Comparison of ENCODE assay signal across 17 cellular contexts in the genomic region with DNA sequence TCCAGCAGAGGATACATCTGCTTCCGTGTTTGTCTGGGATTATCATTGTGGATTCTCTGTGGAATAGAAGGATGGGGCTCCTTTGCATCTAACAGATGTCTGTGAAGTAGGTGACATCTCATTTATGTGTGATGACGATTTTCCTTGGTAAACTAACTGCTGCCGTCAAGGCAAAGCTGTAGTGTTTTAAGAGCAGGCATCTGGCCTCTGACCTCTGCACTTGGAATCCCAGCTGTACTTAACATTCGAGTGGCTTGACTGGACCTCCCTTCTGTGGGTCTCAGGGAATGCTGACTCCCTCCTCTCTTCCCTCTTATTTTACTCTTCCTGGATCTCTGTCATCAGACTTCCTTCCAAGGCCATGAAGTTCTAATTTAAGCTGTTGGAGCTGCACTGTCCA. TPM values are rescaled to one million over a fixed set of nuclear protein-coding genes. Genes with fewer than 3 reads are reported as not detected.
DNase-seq lines count a peak whose midpoint lies in the region; ATAC-seq and TF ChIP-seq lines count a peak whose summit lies in the region.
"Had no signal": no experiment of that assay in that cellular context is flagged by ENCODE, and none has a peak within 500 bp of the region (broad histone marks: within the 10 kb centered on the region; RNA-seq: fewer than 3 reads in every experiment).

No MANE protein-coding gene starts in this region.

- H3K27ac ChIP-seq in endodermal cell (ENCODE audit: low read depth, low read length) = no peak overlapping the region
- H3K27ac ChIP-seq: 22Rv1, A549, BLaER1 had no signal

- no peaks in the 10 kb centered on the region for H3K4me1 Mint-ChIP-seq in activated naive CD8-positive, alpha-beta T cell treated with anti-CD3 and anti-CD28 coated beads, Interleukin-2, amount 10 ng/mL, durations not matched to agents 7 days and 5 days
- H3K4me1 Mint-ChIP-seq in activated naive CD8-positive, alpha-beta T cell treated with anti-CD3 and anti-CD28 coated beads, Interleukin-2, amount 50 U/mL, for 24 hours = no peaks in the 10 kb centered on the region
- H3K4me1 Mint-ChIP-seq in endodermal cell = no peaks in the 10 kb centered on the region
- H3K4me1 Mint-ChIP-seq: CD14-positive monocyte; CD4-positive, alpha-beta memory T cell; IgD-negative memory B cell had no signal

- H3K27me3 Mint-ChIP-seq in activated naive CD8-positive, alpha-beta T cell treated with anti-CD3 and anti-CD28 coated beads, Interleukin-2, amount 10 ng/mL, durations not matched to agents 7 days and 5 days = no peaks in the 10 kb centered on the region
- peaks cover 6% of the 10 kb centered on the region for H3K27me3 Mint-ChIP-seq in activated naive CD8-positive, alpha-beta T cell treated with anti-CD3 and anti-CD28 coated beads, Interleukin-2, amount 50 U/mL, for 24 hours
- H3K27me3 Mint-ChIP-seq in endodermal cell (ENCODE audit: insufficient read depth) = peaks cover 5% of the 10 kb centered on the region

- TF ChIP-seq CTCF in endodermal cell (conservative IDR thresholded peaks at IDR 0.05) = no peak

- H3K27ac Mint-ChIP-seq in activated naive CD8-positive, alpha-beta T cell treated with anti-CD3 and anti-CD28 coated beads, Interleukin-2, amount 10 ng/mL, durations not matched to agents 7 days and 5 days = peak overlapping the region; percentile 16
- H3K27ac Mint-ChIP-seq in activated naive CD8-positive, alpha-beta T cell treated with anti-CD3 and anti-CD28 coated beads, Interleukin-2, amount 50 U/mL, for 24 hours = no peak overlapping the region
- no peak overlapping the region for H3K27ac Mint-ChIP-seq in endodermal cell
- H3K27ac Mint-ChIP-seq: CD14-positive monocyte; CD4-positive, alpha-beta memory T cell; H9; IgD-negative memory B cell had no signal

- H3K27me3 ChIP-seq in endodermal cell (ENCODE audit: control insufficient read depth, insufficient read depth, low read length, poor library complexity, severe bottlenecking) = no peaks in the 10 kb centered on the region
- H3K27me3 ChIP-seq: BLaER1 had no signal

- no peaks in the 10 kb centered on the region for H3K4me1 ChIP-seq in endodermal cell (ENCODE audit: control insufficient read depth, insufficient read depth, low read length)
- H3K4me1 ChIP-seq: A549, BLaER1 had no signal

- DNase-seq in activated naive CD8-positive, alpha-beta T cell treated with anti-CD3 and anti-CD28 coated beads, Interleukin-2, amount 10 ng/mL, durations not matched to agents 7 days and 5 days = no peak
- no peak for DNase-seq in activated naive CD8-positive, alpha-beta T cell treated with anti-CD3 and anti-CD28 coated beads, Interleukin-2, amount 50 U/mL, for 24 hours
- peak; percentile 7 for DNase-seq in endodermal cell
- DNase-seq in left kidney (ENCODE audit: low read depth, low spot score) = peak; percentile 76
- DNase-seq in kidney glomerular epithelial cell (lab: John Stamatoyannopoulos, UW) = no peak
- no peak for DNase-seq in DMS153 (lab: John Stamatoyannopoulos, UW)
- DNase-seq in NCI-H2196 (lab: John Stamatoyannopoulos, UW; ENCODE audit: unreplicated experiment) = no peak
- DNase-seq: Calu3; CD4-positive, alpha-beta memory T cell; DMS 273 treated with DMSO at 0.1 percent for 48 hours; H9 had no signal

- no peaks in the 10 kb centered on the region for H3K9me3 ChIP-seq in endodermal cell (ENCODE audit: control insufficient read depth, low read length)
- H3K9me3 ChIP-seq: A549, BLaER1 had no signal

- H3K36me3 ChIP-seq in endodermal cell (ENCODE audit: control insufficient read depth, insufficient read depth, low read length) = no peaks in the 10 kb centered on the region
- H3K36me3 ChIP-seq: BLaER1 had no signal

- 85 to 89% methylated on average over 4 of the region's 4 CpGs for WGBS in endodermal cell (ENCODE audit: insufficient coverage in 1 of 2, insufficient read length in 1 of 2), 2 experiments

- ATAC-seq in activated naive CD8-positive, alpha-beta T cell treated with anti-CD3 and anti-CD28 coated beads, Interleukin-2, amount 10 ng/mL, durations not matched to agents 7 days and 5 days (ENCODE audit: low read depth) = no peak
- ATAC-seq in activated naive CD8-positive, alpha-beta T cell treated with anti-CD3 and anti-CD28 coated beads, Interleukin-2, amount 50 U/mL, for 24 hours = no peak
- ATAC-seq: A549 had no signal

- H3K4me3 ChIP-seq in endodermal cell (ENCODE audit: low read length) = no peak overlapping the region
- H3K4me3 ChIP-seq: A549, BLaER1 had no signal

- H3K9ac ChIP-seq in endodermal cell (ENCODE audit: extremely low read depth, low read length, poor library complexity, severe bottlenecking) = no peak overlapping the region
- H3K9ac ChIP-seq: BLaER1 had no signal

- POLR2A ChIA-PET in activated naive CD8-positive, alpha-beta T cell treated with anti-CD3 and anti-CD28 coated beads, Interleukin-2, amount 10 ng/mL, durations not matched to agents 7 days and 5 days (lab: Charles Lee) = no interaction called here

- H3K36me3 Mint-ChIP-seq in activated naive CD8-positive, alpha-beta T cell treated with anti-CD3 and anti-CD28 coated beads, Interleukin-2, amount 10 ng/mL, durations not matched to agents 7 days and 5 days = no peaks in the 10 kb centered on the region
- H3K36me3 Mint-ChIP-seq in activated naive CD8-positive, alpha-beta T cell treated with anti-CD3 and anti-CD28 coated beads, Interleukin-2, amount 50 U/mL, for 24 hours (ENCODE audit: low read depth) = no peaks in the 10 kb centered on the region
- H3K36me3 Mint-ChIP-seq in endodermal cell (ENCODE audit: low read depth) = no peaks in the 10 kb centered on the region
- H3K36me3 Mint-ChIP-seq: CD14-positive monocyte; CD4-positive, alpha-beta memory T cell; IgD-negative memory B cell had no signal

- no peak overlapping the region for H3K4me3 Mint-ChIP-seq in activated naive CD8-positive, alpha-beta T cell treated with anti-CD3 and anti-CD28 coated beads, Interleukin-2, amount 10 ng/mL, durations not matched to agents 7 days and 5 days
- H3K4me3 Mint-ChIP-seq in activated naive CD8-positive, alpha-beta T cell treated with anti-CD3 and anti-CD28 coated beads, Interleukin-2, amount 50 U/mL, for 24 hours = no peak overlapping the region
- no peak overlapping the region for H3K4me3 Mint-ChIP-seq in endodermal cell
- H3K4me3 Mint-ChIP-seq: CD14-positive monocyte; CD4-positive, alpha-beta memory T cell; H9; IgD-negative memory B cell had no signal

- peaks cover 3% of the 10 kb centered on the region for H3K9me3 Mint-ChIP-seq in activated naive CD8-positive, alpha-beta T cell treated with anti-CD3 and anti-CD28 coated beads, Interleukin-2, amount 10 ng/mL, durations not matched to agents 7 days and 5 days
- H3K9me3 Mint-ChIP-seq in activated naive CD8-positive, alpha-beta T cell treated with anti-CD3 and anti-CD28 coated beads, Interleukin-2, amount 50 U/mL, for 24 hours = peaks cover 7% of the 10 kb centered on the region
- H3K9me3 Mint-ChIP-seq in endodermal cell = peaks cover 4% of the 10 kb centered on the region

RNA-seq across cellular contexts. Expression of a gene that starts 56.4 kb away (rescaled TPM):
- not detected for total RNA-seq in activated naive CD8-positive, alpha-beta T cell treated with anti-CD3 and anti-CD28 coated beads, Interleukin-2, amount 10 ng/mL, durations not matched to agents 7 days and 5 days
- not detected for total RNA-seq in endodermal cell
- polyA plus RNA-seq in endodermal cell (2013, experiment 1 of 2) = not detected
- polyA plus RNA-seq in endodermal cell (2013, experiment 2 of 2) = not detected
- total RNA-seq: Calu3; CD4-positive, alpha-beta memory T cell; H1; H9 had no signal
- polyA plus RNA-seq: A549; CD14-positive monocyte; CD4-positive, alpha-beta memory T cell; IgD-negative memory B cell had no signal

Comparison
In these comparisons a context has a peak if more than half of its experiments do, and no peak if none do; other contexts are left out.
1. DNase-seq: peak in endodermal cell (single experiment) and left kidney (single experiment); none in activated naive CD8-positive, alpha-beta T cell treated with anti-CD3 and anti-CD28 coated beads, Interleukin-2, amount 10 ng/mL, durations not matched to agents 7 days and 5 days (single experiment), activated naive CD8-positive, alpha-beta T cell treated with anti-CD3 and anti-CD28 coated beads, Interleukin-2, amount 50 U/mL, for 24 hours (single experiment), kidney glomerular epithelial cell (single experiment), DMS153 (single experiment) and NCI-H2196 (single experiment).